Comparison of ENCODE assay signal across 8 cellular contexts in genomic region chr21:34526618-34527290, GRCh38. TPM values are rescaled to one million over a fixed set of nuclear protein-coding genes. Genes with fewer than 3 reads are reported as not detected.
A peak's percentile ranks its signal among the peaks of the same experiment; 100 is the strongest.
DNase-seq lines count a peak whose midpoint lies in the region; ATAC-seq and TF ChIP-seq lines count a peak whose summit lies in the region.

No MANE protein-coding gene starts in this region.

- H3K9me3 Mint-ChIP-seq in WTC11: peaks cover 12% of the 10 kb centered on the region
- no peaks in the 10 kb centered on the region for H3K9me3 Mint-ChIP-seq in effector memory CD8-positive, alpha-beta T cell

- H3K36me3 Mint-ChIP-seq in WTC11: peaks cover 5% of the 10 kb centered on the region
- peaks cover 8% of the 10 kb centered on the region for H3K36me3 Mint-ChIP-seq in effector memory CD8-positive, alpha-beta T cell (ENCODE audit: insufficient read depth)

- no peak for TF ChIP-seq CTCF in WTC11 (IDR thresholded peaks at IDR 0.05)

- ATAC-seq in HG02852 (IDR thresholded peaks at IDR 0.05; ENCODE audit: unreplicated experiment): peak; percentile 73
- peak; percentile 53 for ATAC-seq in WTC11
- no peak for ATAC-seq in effector memory CD8-positive, alpha-beta T cell (replicated peaks)
- no peak for ATAC-seq in GM18870 (IDR thresholded peaks at IDR 0.05; ENCODE audit: unreplicated experiment)

- H3K4me1 Mint-ChIP-seq in WTC11: peaks cover 68% of the 10 kb centered on the region
- peaks cover 6 to 10% of the 10 kb centered on the region in 2 donors for H3K4me1 Mint-ChIP-seq in effector memory CD8-positive, alpha-beta T cell (ENCODE audit: low read depth in 2 of 2)

- peak; percentile 69 for DNase-seq in DMS 273 (lab: John Stamatoyannopoulos, UW; ENCODE audit: unreplicated experiment)
- DNase-seq in WTC11 (ENCODE audit: low spot score): peak; percentile 42
- DNase-seq in effector memory CD8-positive, alpha-beta T cell: no peak
- DNase-seq in lung microvascular endothelial cell (ENCODE audit: low read depth in 2 of 2): peak; percentile 96 to 100
- peak; percentile 9 to 26 (median 25) for DNase-seq in stimulated activated CD4-positive, alpha-beta T cell treated with anti-CD3 and anti-CD28 coated beads, TNF-alpha, amount 100 ng/mL, for 4 hours (ENCODE audit: low read depth in 3 of 3)
- no peak for DNase-seq in cerebellum (ENCODE audit: low spot score)

- POLR2A ChIA-PET in WTC11 (lab: Charles Lee): interaction anchor here (0.6 to 0.8 kb wide), 4 partner anchors 9 to 1607 kb away, joined by 3 to 6 read pairs (median 3); no protein-coding TSS in a partner anchor

- H3K4me3 Mint-ChIP-seq in WTC11: peak overlapping the region; percentile 12; the same call in 1 of the 2 replicates
- H3K4me3 Mint-ChIP-seq in effector memory CD8-positive, alpha-beta T cell: peak overlapping the region; percentile 57 to 73

- H3K27me3 Mint-ChIP-seq in WTC11 (ENCODE audit: low read depth): peaks cover 6% of the 10 kb centered on the region
- H3K27me3 Mint-ChIP-seq in effector memory CD8-positive, alpha-beta T cell: no peaks in the 10 kb centered on the region

- CTCF ChIA-PET in WTC11 (lab: Charles Lee): interaction anchor here (1.0 to 3.1 kb wide), 6 partner anchors 10 to 76 kb away, joined by 3 to 15 read pairs (median 13); no protein-coding TSS in a partner anchor

- H3K27ac Mint-ChIP-seq in WTC11: peak overlapping the region; percentile 89
- H3K27ac Mint-ChIP-seq in effector memory CD8-positive, alpha-beta T cell: peak overlapping the region in 1 of 2 donors; percentile 94

TF ChIP-seq in WTC11, 78 proteins besides CTCF, POLR2A, EP300 and RAD21 (continues in another document):
- no peak for TF ChIP-seq PRDM15 (CRISPR knock-in tag; IDR thresholded peaks at IDR 0.05)
- no peak for TF ChIP-seq IRF1 (CRISPR knock-in tag; IDR thresholded peaks at IDR 0.05)
- no peak for TF ChIP-seq GRHL2 (CRISPR knock-in tag; IDR thresholded peaks at IDR 0.05; ENCODE audit: insufficient replicate concordance, severe bottlenecking)
- no peak for TF ChIP-seq ZMAT4 (CRISPR knock-in tag; IDR thresholded peaks at IDR 0.05)
- no peak for TF ChIP-seq USF1 (CRISPR knock-in tag; IDR thresholded peaks at IDR 0.05)
- TF ChIP-seq HMGXB4 (CRISPR knock-in tag; IDR thresholded peaks at IDR 0.05): no peak
- TF ChIP-seq USF2 (CRISPR knock-in tag; IDR thresholded peaks at IDR 0.05): no peak
- TF ChIP-seq STAT6 (CRISPR knock-in tag; conservative IDR thresholded peaks at IDR 0.05; ENCODE audit: low read depth): no peak

RNA-seq across cellular contexts. Expression of gene KCNE1, which starts 14.7 kb away (rescaled TPM):
- total RNA-seq in WTC11 (2021): 0.16 to 0.37 TPM (median 0.37 TPM) in 3 replicates
- total RNA-seq in lung microvascular endothelial cell: 0.22 and 0.40 TPM in 2 replicates
- total RNA-seq in cerebellum: 0.64 TPM

Comparison
In these comparisons a context has a peak if more than half of its experiments do, and no peak if none do; other contexts are left out.
1. DNase-seq: peak in DMS 273 (single experiment), WTC11 (single experiment), lung microvascular endothelial cell (2 of 2) and stimulated activated CD4-positive, alpha-beta T cell treated with anti-CD3 and anti-CD28 coated beads, TNF-alpha, amount 100 ng/mL, for 4 hours (3 of 3); none in effector memory CD8-positive, alpha-beta T cell (0 of 3) and cerebellum (single experiment).
2. ATAC-seq: peak in HG02852 (single experiment) and WTC11 (single experiment); none in effector memory CD8-positive, alpha-beta T cell (single experiment) and GM18870 (single experiment).